1 cellular context compared by ENCODE assay signal in the genomic region with DNA sequence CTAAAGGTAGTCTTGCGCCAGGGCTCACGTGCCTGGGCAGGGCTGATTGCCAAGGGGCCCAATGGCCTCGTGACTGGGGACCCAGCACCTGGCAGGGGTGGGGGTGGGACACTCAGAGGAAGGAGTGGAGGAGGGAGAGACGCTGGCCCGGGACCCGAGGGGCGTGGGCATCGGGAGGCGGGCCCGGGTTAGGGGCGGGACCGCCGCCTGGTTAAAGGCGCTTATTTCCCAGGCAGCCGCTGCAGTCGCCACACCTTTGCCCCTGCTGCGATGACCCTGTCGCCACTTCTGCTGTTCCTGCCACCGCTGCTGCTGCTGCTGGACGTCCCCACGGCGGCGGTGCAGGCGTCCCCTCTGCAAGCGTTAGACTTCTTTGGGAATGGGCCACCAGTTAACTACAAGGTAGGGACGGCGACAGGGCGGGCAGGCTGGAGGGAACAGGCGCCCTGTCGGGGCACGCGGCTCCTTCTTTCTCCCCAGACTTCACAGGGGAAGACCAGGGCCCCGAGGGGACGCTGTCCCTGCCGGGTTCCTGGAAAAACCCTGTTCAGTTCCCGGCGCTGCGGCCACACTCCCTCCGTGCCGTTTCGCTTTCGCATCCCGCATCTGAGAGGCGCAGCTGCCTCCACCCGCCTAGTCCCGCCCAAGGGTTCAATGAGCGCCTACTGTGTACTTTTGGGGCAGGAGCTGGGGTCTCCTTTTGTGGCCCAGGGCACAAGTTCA.
TF ChIP-seq lines count a peak whose summit lies in the region.

Gene IFI30, plus strand, starts transcription at position 242 of the 723 bp plus-strand sequence. Its CDS starts 29 bp downstream, at position 271.

TF ChIP-seq in HepG2, 621 proteins besides CTCF, POLR2A, EP300 and RAD21 (continued from another document and continues in another):
- TF ChIP-seq, protein P1, sequence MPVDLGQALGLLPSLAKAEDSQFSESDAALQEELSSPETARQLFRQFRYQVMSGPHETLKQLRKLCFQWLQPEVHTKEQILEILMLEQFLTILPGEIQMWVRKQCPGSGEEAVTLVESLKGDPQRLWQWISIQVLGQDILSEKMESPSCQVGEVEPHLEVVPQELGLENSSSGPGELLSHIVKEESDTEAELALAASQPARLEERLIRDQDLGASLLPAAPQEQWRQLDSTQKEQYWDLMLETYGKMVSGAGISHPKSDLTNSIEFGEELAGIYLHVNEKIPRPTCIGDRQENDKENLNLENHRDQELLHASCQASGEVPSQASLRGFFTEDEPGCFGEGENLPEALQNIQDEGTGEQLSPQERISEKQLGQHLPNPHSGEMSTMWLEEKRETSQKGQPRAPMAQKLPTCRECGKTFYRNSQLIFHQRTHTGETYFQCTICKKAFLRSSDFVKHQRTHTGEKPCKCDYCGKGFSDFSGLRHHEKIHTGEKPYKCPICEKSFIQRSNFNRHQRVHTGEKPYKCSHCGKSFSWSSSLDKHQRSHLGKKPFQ (CRISPR knock-in tag; IDR thresholded peaks at IDR 0.05; ENCODE audit: insufficient replicate concordance), result no peak
- TF ChIP-seq ARHGAP35 (CRISPR knock-in tag; IDR thresholded peaks at IDR 0.05; ENCODE audit: borderline replicate concordance) (no peak; the same call in 1 of the 2 replicates), ZNF496 (CRISPR knock-in tag; IDR thresholded peaks at IDR 0.05; ENCODE audit: insufficient replicate concordance) (no peak), SNAPC2 (CRISPR knock-in tag; IDR thresholded peaks at IDR 0.05) (no peak), ZNF746 (CRISPR knock-in tag; IDR thresholded peaks at IDR 0.05) (no peak), ZFP91 (CRISPR knock-in tag; IDR thresholded peaks at IDR 0.05; ENCODE audit: borderline replicate concordance) (peak; percentile 73), ZNF607 (CRISPR knock-in tag; IDR thresholded peaks at IDR 0.05; ENCODE audit: borderline replicate concordance) (no peak), TBX3 (IDR thresholded peaks at IDR 0.05; ENCODE audit: borderline replicate concordance) (no peak), RERE (CRISPR knock-in tag; IDR thresholded peaks at IDR 0.05; ENCODE audit: low read depth) (peak; percentile 17; the same call in 1 of the 2 replicates), KAT7 (CRISPR knock-in tag; IDR thresholded peaks at IDR 0.05; ENCODE audit: borderline replicate concordance) (no peak; the same call in 1 of the 2 replicates), ZBTB10 (CRISPR knock-in tag; IDR thresholded peaks at IDR 0.05; ENCODE audit: borderline replicate concordance) (0 out of 2 replicates have a peak, but pooled peaks have one; percentile 43), ZNF160 (CRISPR knock-in tag; IDR thresholded peaks at IDR 0.05) (no peak), ZNF253 (CRISPR knock-in tag; IDR thresholded peaks at IDR 0.05; ENCODE audit: borderline replicate concordance) (0 out of 2 replicates have a peak, but pooled peaks have one; percentile 60), HMG20B (CRISPR knock-in tag; conservative IDR thresholded peaks at IDR 0.05) (no peak), ZNF777 (CRISPR knock-in tag; IDR thresholded peaks at IDR 0.05) (peak; percentile 86), EEA1 (CRISPR knock-in tag; IDR thresholded peaks at IDR 0.05; ENCODE audit: borderline replicate concordance) (peak; percentile 26; the same call in 1 of the 2 replicates), GPN1 (CRISPR knock-in tag; IDR thresholded peaks at IDR 0.05; ENCODE audit: borderline replicate concordance) (no peak)
- TF ChIP-seq, protein P2, sequence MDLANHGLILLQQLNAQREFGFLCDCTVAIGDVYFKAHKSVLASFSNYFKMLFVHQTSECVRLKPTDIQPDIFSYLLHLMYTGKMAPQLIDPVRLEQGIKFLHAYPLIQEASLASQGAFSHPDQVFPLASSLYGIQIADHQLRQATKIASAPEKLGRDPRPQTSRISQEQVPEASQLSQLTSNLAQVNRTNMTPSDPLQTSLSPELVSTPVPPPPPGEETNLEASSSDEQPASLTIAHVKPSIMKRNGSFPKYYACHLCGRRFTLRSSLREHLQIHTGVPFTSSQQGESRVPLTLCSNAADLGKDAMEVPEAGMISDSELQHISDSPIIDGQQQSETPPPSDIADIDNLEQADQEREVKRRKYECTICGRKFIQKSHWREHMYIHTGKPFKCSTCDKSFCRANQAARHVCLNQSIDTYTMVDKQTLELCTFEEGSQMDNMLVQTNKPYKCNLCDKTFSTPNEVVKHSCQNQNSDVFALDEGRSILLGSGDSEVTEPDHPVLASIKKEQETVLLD (CRISPR knock-in tag; IDR thresholded peaks at IDR 0.05; ENCODE audit: low read depth), result no peak
- TF ChIP-seq, protein P3, sequence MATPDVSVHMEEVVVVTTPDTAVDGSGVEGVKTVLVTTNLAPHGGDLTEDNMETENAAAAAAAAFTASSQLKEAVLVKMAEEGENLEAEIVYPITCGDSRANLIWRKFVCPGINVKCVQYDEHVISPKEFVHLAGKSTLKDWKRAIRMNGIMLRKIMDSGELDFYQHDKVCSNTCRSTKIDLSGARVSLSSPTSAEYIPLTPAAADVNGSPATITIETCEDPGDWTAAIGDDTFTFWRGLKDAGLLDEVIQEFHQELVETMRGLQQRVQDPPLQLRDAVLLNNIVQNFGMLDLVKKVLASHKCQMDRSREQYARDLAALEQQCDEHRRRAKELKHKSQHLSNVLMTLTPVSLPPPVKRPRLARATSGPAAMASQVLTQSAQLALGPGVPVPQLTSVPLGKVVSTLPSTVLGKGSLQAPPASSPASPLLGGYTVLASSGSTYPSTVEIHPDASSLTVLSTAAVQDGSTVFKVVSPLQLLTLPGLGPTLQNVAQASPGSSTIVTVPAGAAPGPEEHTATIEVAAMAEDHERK (CRISPR knock-in tag; IDR thresholded peaks at IDR 0.05; ENCODE audit: low read depth), result no peak
- TF ChIP-seq, protein P4, sequence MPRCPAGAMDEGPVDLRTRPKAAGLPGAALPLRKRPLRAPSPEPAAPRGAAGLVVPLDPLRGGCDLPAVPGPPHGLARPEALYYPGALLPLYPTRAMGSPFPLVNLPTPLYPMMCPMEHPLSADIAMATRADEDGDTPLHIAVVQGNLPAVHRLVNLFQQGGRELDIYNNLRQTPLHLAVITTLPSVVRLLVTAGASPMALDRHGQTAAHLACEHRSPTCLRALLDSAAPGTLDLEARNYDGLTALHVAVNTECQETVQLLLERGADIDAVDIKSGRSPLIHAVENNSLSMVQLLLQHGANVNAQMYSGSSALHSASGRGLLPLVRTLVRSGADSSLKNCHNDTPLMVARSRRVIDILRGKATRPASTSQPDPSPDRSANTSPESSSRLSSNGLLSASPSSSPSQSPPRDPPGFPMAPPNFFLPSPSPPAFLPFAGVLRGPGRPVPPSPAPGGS (CRISPR knock-in tag; IDR thresholded peaks at IDR 0.05), result no peak
- TF ChIP-seq, protein P5, sequence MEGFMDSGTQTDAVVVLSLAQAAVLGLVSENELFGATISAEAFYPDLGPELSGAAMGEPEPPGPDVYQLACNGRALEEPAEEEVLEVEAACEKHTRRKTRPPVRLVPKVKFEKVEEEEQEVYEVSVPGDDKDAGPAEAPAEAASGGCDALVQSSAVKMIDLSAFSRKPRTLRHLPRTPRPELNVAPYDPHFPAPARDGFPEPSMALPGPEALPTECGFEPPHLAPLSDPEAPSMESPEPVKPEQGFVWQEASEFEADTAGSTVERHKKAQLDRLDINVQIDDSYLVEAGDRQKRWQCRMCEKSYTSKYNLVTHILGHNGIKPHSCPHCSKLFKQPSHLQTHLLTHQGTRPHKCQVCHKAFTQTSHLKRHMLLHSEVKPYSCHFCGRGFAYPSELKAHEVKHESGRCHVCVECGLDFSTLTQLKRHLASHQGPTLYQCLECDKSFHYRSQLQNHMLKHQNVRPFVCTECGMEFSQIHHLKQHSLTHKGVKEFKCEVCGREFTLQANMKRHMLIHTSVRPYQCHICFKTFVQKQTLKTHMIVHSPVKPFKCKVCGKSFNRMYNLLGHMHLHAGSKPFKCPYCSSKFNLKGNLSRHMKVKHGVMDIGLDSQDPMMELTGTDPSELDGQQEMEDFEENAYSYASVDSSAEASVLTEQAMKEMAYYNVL (CRISPR knock-in tag; IDR thresholded peaks at IDR 0.05; ENCODE audit: borderline replicate concordance), result peak; percentile 38; the same call in 1 of the 2 replicates
- TF ChIP-seq, protein P6, sequence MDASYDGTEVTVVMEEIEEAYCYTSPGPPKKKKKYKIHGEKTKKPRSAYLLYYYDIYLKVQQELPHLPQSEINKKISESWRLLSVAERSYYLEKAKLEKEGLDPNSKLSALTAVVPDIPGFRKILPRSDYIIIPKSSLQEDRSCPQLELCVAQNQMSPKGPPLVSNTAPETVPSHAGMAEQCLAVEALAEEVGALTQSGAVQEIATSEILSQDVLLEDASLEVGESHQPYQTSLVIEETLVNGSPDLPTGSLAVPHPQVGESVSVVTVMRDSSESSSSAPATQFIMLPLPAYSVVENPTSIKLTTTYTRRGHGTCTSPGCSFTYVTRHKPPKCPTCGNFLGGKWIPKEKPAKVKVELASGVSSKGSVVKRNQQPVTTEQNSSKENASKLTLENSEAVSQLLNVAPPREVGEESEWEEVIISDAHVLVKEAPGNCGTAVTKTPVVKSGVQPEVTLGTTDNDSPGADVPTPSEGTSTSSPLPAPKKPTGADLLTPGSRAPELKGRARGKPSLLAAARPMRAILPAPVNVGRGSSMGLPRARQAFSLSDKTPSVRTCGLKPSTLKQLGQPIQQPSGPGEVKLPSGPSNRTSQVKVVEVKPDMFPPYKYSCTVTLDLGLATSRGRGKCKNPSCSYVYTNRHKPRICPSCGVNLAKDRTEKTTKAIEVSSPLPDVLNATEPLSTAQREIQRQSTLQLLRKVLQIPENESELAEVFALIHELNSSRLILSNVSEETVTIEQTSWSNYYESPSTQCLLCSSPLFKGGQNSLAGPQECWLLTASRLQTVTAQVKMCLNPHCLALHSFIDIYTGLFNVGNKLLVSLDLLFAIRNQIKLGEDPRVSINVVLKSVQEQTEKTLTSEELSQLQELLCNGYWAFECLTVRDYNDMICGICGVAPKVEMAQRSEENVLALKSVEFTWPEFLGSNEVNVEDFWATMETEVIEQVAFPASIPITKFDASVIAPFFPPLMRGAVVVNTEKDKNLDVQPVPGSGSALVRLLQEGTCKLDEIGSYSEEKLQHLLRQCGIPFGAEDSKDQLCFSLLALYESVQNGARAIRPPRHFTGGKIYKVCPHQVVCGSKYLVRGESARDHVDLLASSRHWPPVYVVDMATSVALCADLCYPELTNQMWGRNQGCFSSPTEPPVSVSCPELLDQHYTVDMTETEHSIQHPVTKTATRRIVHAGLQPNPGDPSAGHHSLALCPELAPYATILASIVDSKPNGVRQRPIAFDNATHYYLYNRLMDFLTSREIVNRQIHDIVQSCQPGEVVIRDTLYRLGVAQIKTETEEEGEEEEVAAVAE (CRISPR knock-in tag; IDR thresholded peaks at IDR 0.05; ENCODE audit: borderline replicate concordance), result no peak
